9 cellular contexts compared by ENCODE assay signal in the genomic region with DNA sequence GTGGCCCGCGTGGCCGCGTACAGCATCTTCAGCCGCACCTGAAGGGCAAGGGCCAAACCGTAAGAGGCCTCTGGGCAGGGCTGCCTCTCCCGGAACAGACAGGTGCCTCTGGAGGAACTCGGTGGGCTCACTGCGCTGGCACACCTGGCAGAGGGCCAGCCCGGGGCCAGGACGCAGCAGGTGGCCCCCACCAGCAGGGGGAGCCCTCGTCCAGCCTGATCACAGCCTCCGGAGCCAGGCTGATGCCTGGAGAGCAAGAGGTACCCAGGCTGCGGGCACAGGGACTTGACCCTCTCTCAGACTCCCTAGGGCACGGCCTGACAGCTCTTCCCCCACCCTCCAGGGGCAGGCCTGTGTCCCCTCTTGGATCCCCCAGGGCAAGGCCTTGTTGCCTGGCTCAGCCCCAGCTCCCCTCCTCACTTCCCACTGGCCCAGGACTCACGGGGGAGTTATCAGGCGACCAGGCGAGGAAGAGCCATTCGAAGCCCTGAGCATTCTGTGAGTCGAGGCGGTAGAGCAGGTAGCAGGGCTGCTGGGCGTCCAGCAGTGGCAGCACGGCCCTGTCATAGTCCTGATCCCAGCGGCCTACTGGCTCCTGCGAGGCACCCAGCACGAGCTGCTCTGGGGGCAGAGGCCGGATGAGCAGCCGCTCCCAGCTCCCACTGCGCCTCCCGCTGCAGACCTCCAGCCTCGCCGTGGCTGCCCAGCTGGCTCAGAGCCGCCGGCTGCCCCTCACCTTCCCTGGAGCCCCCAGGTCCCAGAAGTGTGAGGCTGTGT. TPM values are rescaled to one million over a fixed set of nuclear protein-coding genes. Genes with fewer than 3 reads are reported as not detected.
DNase-seq lines count a peak whose midpoint lies in the region; ATAC-seq, FAIRE-seq and TF ChIP-seq lines count a peak whose summit lies in the region.
"Had no signal": no experiment of that assay in that cellular context is flagged by ENCODE, and none has a peak within 500 bp of the region (broad histone marks: within the 10 kb centered on the region; RNA-seq: fewer than 3 reads in every experiment).

No MANE protein-coding gene starts in this region.

- TF ChIP-seq CTCF in D721Med (IDR thresholded peaks at IDR 0.05; ENCODE audit: insufficient read depth, missing control alignments) (peak; percentile 75), heart right ventricle (IDR thresholded peaks at IDR 0.05) (peak; percentile 80 to 98 (median 84))

- no peak overlapping the region for H3K4me3 Mint-ChIP-seq in activated naive CD4-positive, alpha-beta T cell treated with anti-CD3 and anti-CD28 coated beads for 36 hours

- FAIRE-seq in D721Med (lab: Jason Lieb, UNC) = no peak

- CTCF ChIA-PET in activated naive CD4-positive, alpha-beta T cell treated with anti-CD3 and anti-CD28 coated beads for 36 hours (lab: Charles Lee) = interaction anchor here (0.5 to 7.3 kb wide), 30 partner anchors 8 to 420 kb away, joined by 3 to 147 read pairs (median 5); partner anchors contain the start of genes GLYCTK, PPM1M, TNNC1 and WDR82

- peaks cover 45% of the 10 kb centered on the region for H3K4me1 Mint-ChIP-seq in activated naive CD4-positive, alpha-beta T cell treated with anti-CD3 and anti-CD28 coated beads for 36 hours (ENCODE audit: low read depth)

- H3K4me3 ChIP-seq in heart right ventricle = peak overlapping the region in 6 of 10 donors; percentile 5 to 49 (median 28)
- H3K4me3 ChIP-seq: SK-N-MC had no signal

- intact Hi-C loops in activated naive CD4-positive, alpha-beta T cell treated with anti-CD3 and anti-CD28 coated beads for 36 hours (cut with micrococcal nuclease) = loop anchor here (1.0 kb wide), 1 partner anchor 108 kb away; no protein-coding TSS in a partner anchor
- intact Hi-C loops in heart right ventricle (cut with DNase I) = loop anchor here in 5 of 10 donors (2.0 to 10.0 kb wide), 7 partner anchors 45 to 223 kb away; partner anchors contain the start of genes NISCH (in 1 of the 5), TNNC1 (in 1 of the 5) and WDR82 (in 1 of the 5)

- H3K9me3 Mint-ChIP-seq in activated naive CD4-positive, alpha-beta T cell treated with anti-CD3 and anti-CD28 coated beads for 36 hours = no peaks in the 10 kb centered on the region

- peaks cover 0 to 89% (median 54%) of the 10 kb centered on the region in 9 donors for H3K36me3 ChIP-seq in heart right ventricle

- peaks cover 27% of the 10 kb centered on the region for H3K36me3 Mint-ChIP-seq in activated naive CD4-positive, alpha-beta T cell treated with anti-CD3 and anti-CD28 coated beads for 36 hours (ENCODE audit: low read depth)

- peak overlapping the region in 4 of 10 donors; percentile 25 to 93 (median 33) for H3K27ac ChIP-seq in heart right ventricle
- H3K27ac ChIP-seq: SK-N-MC had no signal

- H3K27me3 ChIP-seq in heart right ventricle = no peaks in the 10 kb centered on the region

- ATAC-seq in HG03432 (IDR thresholded peaks at IDR 0.05; ENCODE audit: unreplicated experiment) (peak; percentile 48), SK-N-SH treated with all-trans-retinoic acid at 6 μM for 48 hours (peak; percentile 71), heart right ventricle (peak in 6 of 8 donors; percentile 5 to 38 (median 20)), GM21825 (IDR thresholded peaks at IDR 0.05; ENCODE audit: unreplicated experiment) (no peak)

- peaks cover 12 to 51% (median 40%) of the 10 kb centered on the region in 9 donors for H3K4me1 ChIP-seq in heart right ventricle

- peak; percentile 61 for DNase-seq in D721Med (ENCODE audit: insufficient read length, low spot score)
- DNase-seq in activated naive CD4-positive, alpha-beta T cell treated with anti-CD3 and anti-CD28 coated beads for 36 hours = peak; percentile 89
- peak; percentile 63 to 82 for DNase-seq in heart right ventricle
- DNase-seq in stimulated activated CD4-positive, alpha-beta T cell treated with anti-CD3 and anti-CD28 coated beads, Interleukin-12 subunit alpha, Interleukin-12 subunit beta, amount 100 ng/mL, for 24 hours (ENCODE audit: low read depth in 2 of 2) = peak; percentile 75 to 86
- no peak for DNase-seq in SIG-M5 (lab: John Stamatoyannopoulos, UW)

- no peaks in the 10 kb centered on the region for H3K9me3 ChIP-seq in heart right ventricle

- 74 to 77% methylated on average over 34 of the region's 34 CpGs for WGBS in heart right ventricle, 2 donors

- no peaks in the 10 kb centered on the region for H3K27me3 Mint-ChIP-seq in activated naive CD4-positive, alpha-beta T cell treated with anti-CD3 and anti-CD28 coated beads for 36 hours (ENCODE audit: low read depth)

- peak overlapping the region; percentile 88 for H3K27ac Mint-ChIP-seq in activated naive CD4-positive, alpha-beta T cell treated with anti-CD3 and anti-CD28 coated beads for 36 hours

TF ChIP-seq in SK-N-SH treated with all-trans-retinoic acid at 6 μM for 48 hours, 23 proteins besides CTCF, POLR2A, EP300 and RAD21 (continues in another document):
- TF ChIP-seq BACH2 (CRISPR knock-in tag; IDR thresholded peaks at IDR 0.05; ENCODE audit: borderline replicate concordance) = no peak
- no peak for TF ChIP-seq ISL1 (CRISPR knock-in tag; IDR thresholded peaks at IDR 0.05)
- no peak for TF ChIP-seq ESRRG (CRISPR knock-in tag; IDR thresholded peaks at IDR 0.05)
- no peak for TF ChIP-seq TSHZ2 (CRISPR knock-in tag; IDR thresholded peaks at IDR 0.05)
- no peak for TF ChIP-seq TOX (CRISPR knock-in tag; IDR thresholded peaks at IDR 0.05; ENCODE audit: borderline replicate concordance)
- no peak for TF ChIP-seq OSR1 (CRISPR knock-in tag; IDR thresholded peaks at IDR 0.05)
- no peak for TF ChIP-seq PPARA (CRISPR knock-in tag; IDR thresholded peaks at IDR 0.05; ENCODE audit: borderline replicate concordance)
- no peak for TF ChIP-seq ZNF70 (CRISPR knock-in tag; IDR thresholded peaks at IDR 0.05)
- no peak for TF ChIP-seq SNAI2 (CRISPR knock-in tag; IDR thresholded peaks at IDR 0.05)
- no peak for TF ChIP-seq PATZ1 (CRISPR knock-in tag; IDR thresholded peaks at IDR 0.05; ENCODE audit: borderline replicate concordance)

RNA-seq across cellular contexts. Expression of gene TLR9, which starts 6.2 kb away (rescaled TPM):
- under 1 TPM; 0.62 to 0.89 TPM for total RNA-seq in activated naive CD4-positive, alpha-beta T cell treated with anti-CD3 and anti-CD28 coated beads for 36 hours
- under 1 TPM in 8 of 10 donors, not detected in 2; 0.12 to 0.46 (median 0.30) TPM for total RNA-seq in heart right ventricle
- polyA plus RNA-seq in heart right ventricle = under 1 TPM in 1 of 2 donors, not detected in 1; 0.06 TPM

RNA-seq across cellular contexts. Expression of gene TWF2, which starts 7.3 kb away (rescaled TPM):
- 10 to 100 TPM; 89.1 to 91.3 TPM for total RNA-seq in activated naive CD4-positive, alpha-beta T cell treated with anti-CD3 and anti-CD28 coated beads for 36 hours
- 100 to 1,000 TPM in 5 of 10 donors, 10 to 100 TPM in 5; 71.5 to 148 (median 99.1) TPM for total RNA-seq in heart right ventricle
- polyA plus RNA-seq in heart right ventricle = 10 to 100 TPM; 44.7 to 62.8 TPM

RNA-seq across cellular contexts. Expression of gene PPM1M, which starts 13.9 kb away (rescaled TPM):
- total RNA-seq in activated naive CD4-positive, alpha-beta T cell treated with anti-CD3 and anti-CD28 coated beads for 36 hours = 100 to 1,000 TPM; 107 to 108 TPM
- total RNA-seq in heart right ventricle = 10 to 100 TPM in 2 of 10 donors, 1 to 10 TPM in 8; 5.2 to 17.6 (median 7.9) TPM
- 10 to 100 TPM in 1 of 2 donors, 1 to 10 TPM in 1; 6.4 to 11.1 TPM for polyA plus RNA-seq in heart right ventricle

RNA-seq across cellular contexts. Expression of gene ALAS1, which starts 33.7 kb away (rescaled TPM):
- total RNA-seq in activated naive CD4-positive, alpha-beta T cell treated with anti-CD3 and anti-CD28 coated beads for 36 hours = 10 to 100 TPM; 35.7 to 37.8 TPM
- total RNA-seq in heart right ventricle = 100 to 1,000 TPM; 117 to 233 (median 177) TPM
- 10 to 100 TPM; 55.2 to 98.4 TPM for polyA plus RNA-seq in heart right ventricle

RNA-seq across cellular contexts. Expression of gene WDR82, which starts 46.8 kb away (rescaled TPM):
- total RNA-seq in activated naive CD4-positive, alpha-beta T cell treated with anti-CD3 and anti-CD28 coated beads for 36 hours = 100 to 1,000 TPM; 176 to 177 TPM
- total RNA-seq in heart right ventricle = 10 to 100 TPM; 59.0 to 78.4 (median 71.6) TPM
- polyA plus RNA-seq in heart right ventricle = 10 to 100 TPM; 19.3 to 33.5 TPM

Comparison
In these comparisons a context has a peak if more than half of its experiments do, and no peak if none do; other contexts are left out.
1. RNA of gene PPM1M, which starts 13.9 kb away (total RNA-seq): 107 to 108 TPM in activated naive CD4-positive, alpha-beta T cell treated with anti-CD3 and anti-CD28 coated beads for 36 hours; 5.2 to 17.6 TPM in heart right ventricle; every median in the first group is over 4 times any median in the second.